ENCODE assay signal across 1 cellular context in the genomic region with DNA sequence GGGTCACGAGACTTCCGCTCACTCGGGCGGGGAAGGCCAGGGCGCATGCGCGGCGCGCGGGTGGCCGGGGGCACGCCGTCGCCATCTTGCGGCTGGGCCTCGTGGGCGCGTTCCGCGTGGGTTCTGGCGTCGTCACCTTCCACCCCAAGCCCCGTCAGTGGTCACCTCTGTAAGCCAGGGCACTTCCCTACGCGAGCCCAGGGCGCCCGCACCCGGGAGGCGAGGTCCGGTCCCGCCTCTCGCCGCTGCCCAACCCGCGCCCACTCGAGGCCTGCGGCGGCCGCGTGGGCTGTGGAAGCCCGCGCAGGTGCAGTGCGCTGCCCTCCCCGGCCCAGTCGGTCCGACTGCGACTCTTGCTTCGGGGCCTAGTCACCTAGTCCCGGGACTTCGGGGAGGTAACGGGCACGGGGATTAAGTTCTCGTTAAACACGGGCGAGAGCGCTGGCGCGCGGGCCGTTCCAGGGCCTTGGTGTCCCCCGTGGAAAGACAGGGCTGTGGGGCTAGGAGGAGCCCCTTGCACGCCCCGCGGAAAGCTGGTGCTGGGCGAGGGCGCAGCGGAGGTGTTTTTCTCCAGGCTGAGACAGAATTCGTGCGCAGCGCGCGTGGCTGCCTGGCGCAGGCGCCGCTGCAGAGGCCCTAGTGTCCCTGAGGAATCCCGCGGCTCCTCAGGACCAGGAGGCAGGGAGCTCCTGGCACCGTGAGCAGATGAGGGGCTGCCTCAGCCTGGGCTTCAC.
TF ChIP-seq lines count a peak whose summit lies in the region.

No MANE protein-coding gene starts in this region.

TF ChIP-seq in HepG2, 621 proteins besides CTCF, POLR2A, EP300 and RAD21 (continued from another document and continues in another):
- peak; percentile 75; the same call in 1 of the 2 replicates for TF ChIP-seq SP5 (CRISPR knock-in tag; IDR thresholded peaks at IDR 0.05; ENCODE audit: borderline replicate concordance, low read depth)
- no peak; the same call in 1 of the 2 replicates for TF ChIP-seq WIZ (CRISPR knock-in tag; IDR thresholded peaks at IDR 0.05)
- TF ChIP-seq, protein P1, sequence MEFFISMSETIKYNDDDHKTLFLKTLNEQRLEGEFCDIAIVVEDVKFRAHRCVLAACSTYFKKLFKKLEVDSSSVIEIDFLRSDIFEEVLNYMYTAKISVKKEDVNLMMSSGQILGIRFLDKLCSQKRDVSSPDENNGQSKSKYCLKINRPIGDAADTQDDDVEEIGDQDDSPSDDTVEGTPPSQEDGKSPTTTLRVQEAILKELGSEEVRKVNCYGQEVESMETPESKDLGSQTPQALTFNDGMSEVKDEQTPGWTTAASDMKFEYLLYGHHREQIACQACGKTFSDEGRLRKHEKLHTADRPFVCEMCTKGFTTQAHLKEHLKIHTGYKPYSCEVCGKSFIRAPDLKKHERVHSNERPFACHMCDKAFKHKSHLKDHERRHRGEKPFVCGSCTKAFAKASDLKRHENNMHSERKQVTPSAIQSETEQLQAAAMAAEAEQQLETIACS (CRISPR knock-in tag; IDR thresholded peaks at IDR 0.05), result peak; percentile 65; the same call in 1 of the 2 replicates
- TF ChIP-seq ZSCAN30 (CRISPR knock-in tag; IDR thresholded peaks at IDR 0.05), result no peak
- no peak for TF ChIP-seq RAD51 (IDR thresholded peaks at IDR 0.05; ENCODE audit: borderline replicate concordance)
- peak; percentile 30 for TF ChIP-seq SRSF4 (IDR thresholded peaks at IDR 0.05; ENCODE audit: low read depth, low read length, poor library complexity, severe bottlenecking)
- TF ChIP-seq TEAD3 (CRISPR knock-in tag; optimal IDR thresholded peaks at IDR 0.05; ENCODE audit: borderline replicate concordance), result peak; percentile 68
- no peak for TF ChIP-seq ZBTB3 (CRISPR knock-in tag; IDR thresholded peaks at IDR 0.05; ENCODE audit: borderline replicate concordance, low read depth)
- TF ChIP-seq EEA1 (CRISPR knock-in tag; IDR thresholded peaks at IDR 0.05; ENCODE audit: borderline replicate concordance), result peak; percentile 78; the same call in 1 of the 2 replicates
- TF ChIP-seq, protein P2, sequence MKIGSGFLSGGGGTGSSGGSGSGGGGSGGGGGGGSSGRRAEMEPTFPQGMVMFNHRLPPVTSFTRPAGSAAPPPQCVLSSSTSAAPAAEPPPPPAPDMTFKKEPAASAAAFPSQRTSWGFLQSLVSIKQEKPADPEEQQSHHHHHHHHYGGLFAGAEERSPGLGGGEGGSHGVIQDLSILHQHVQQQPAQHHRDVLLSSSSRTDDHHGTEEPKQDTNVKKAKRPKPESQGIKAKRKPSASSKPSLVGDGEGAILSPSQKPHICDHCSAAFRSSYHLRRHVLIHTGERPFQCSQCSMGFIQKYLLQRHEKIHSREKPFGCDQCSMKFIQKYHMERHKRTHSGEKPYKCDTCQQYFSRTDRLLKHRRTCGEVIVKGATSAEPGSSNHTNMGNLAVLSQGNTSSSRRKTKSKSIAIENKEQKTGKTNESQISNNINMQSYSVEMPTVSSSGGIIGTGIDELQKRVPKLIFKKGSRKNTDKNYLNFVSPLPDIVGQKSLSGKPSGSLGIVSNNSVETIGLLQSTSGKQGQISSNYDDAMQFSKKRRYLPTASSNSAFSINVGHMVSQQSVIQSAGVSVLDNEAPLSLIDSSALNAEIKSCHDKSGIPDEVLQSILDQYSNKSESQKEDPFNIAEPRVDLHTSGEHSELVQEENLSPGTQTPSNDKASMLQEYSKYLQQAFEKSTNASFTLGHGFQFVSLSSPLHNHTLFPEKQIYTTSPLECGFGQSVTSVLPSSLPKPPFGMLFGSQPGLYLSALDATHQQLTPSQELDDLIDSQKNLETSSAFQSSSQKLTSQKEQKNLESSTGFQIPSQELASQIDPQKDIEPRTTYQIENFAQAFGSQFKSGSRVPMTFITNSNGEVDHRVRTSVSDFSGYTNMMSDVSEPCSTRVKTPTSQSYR (CRISPR knock-in tag; IDR thresholded peaks at IDR 0.05; ENCODE audit: borderline replicate concordance), result peak; percentile 64
- TF ChIP-seq, protein P3, sequence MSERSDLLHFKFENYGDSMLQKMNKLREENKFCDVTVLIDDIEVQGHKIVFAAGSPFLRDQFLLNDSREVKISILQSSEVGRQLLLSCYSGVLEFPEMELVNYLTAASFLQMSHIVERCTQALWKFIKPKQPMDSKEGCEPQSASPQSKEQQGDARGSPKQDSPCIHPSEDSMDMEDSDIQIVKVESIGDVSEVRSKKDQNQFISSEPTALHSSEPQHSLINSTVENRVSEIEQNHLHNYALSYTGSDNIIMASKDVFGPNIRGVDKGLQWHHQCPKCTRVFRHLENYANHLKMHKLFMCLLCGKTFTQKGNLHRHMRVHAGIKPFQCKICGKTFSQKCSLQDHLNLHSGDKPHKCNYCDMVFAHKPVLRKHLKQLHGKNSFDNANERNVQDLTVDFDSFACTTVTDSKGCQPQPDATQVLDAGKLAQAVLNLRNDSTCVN (CRISPR knock-in tag; IDR thresholded peaks at IDR 0.05; ENCODE audit: borderline replicate concordance), result peak; percentile 65; the same call in 1 of the 2 replicates
- TF ChIP-seq, protein P4, sequence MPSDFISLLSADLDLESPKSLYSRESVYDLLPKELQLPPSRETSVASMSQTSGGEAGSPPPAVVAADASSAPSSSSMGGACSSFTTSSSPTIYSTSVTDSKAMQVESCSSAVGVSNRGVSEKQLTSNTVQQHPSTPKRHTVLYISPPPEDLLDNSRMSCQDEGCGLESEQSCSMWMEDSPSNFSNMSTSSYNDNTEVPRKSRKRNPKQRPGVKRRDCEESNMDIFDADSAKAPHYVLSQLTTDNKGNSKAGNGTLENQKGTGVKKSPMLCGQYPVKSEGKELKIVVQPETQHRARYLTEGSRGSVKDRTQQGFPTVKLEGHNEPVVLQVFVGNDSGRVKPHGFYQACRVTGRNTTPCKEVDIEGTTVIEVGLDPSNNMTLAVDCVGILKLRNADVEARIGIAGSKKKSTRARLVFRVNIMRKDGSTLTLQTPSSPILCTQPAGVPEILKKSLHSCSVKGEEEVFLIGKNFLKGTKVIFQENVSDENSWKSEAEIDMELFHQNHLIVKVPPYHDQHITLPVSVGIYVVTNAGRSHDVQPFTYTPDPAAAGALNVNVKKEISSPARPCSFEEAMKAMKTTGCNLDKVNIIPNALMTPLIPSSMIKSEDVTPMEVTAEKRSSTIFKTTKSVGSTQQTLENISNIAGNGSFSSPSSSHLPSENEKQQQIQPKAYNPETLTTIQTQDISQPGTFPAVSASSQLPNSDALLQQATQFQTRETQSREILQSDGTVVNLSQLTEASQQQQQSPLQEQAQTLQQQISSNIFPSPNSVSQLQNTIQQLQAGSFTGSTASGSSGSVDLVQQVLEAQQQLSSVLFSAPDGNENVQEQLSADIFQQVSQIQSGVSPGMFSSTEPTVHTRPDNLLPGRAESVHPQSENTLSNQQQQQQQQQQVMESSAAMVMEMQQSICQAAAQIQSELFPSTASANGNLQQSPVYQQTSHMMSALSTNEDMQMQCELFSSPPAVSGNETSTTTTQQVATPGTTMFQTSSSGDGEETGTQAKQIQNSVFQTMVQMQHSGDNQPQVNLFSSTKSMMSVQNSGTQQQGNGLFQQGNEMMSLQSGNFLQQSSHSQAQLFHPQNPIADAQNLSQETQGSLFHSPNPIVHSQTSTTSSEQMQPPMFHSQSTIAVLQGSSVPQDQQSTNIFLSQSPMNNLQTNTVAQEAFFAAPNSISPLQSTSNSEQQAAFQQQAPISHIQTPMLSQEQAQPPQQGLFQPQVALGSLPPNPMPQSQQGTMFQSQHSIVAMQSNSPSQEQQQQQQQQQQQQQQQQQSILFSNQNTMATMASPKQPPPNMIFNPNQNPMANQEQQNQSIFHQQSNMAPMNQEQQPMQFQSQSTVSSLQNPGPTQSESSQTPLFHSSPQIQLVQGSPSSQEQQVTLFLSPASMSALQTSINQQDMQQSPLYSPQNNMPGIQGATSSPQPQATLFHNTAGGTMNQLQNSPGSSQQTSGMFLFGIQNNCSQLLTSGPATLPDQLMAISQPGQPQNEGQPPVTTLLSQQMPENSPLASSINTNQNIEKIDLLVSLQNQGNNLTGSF (CRISPR knock-in tag; IDR thresholded peaks at IDR 0.05), result peak; percentile 89
- no peak for TF ChIP-seq ZNF615 (CRISPR knock-in tag; IDR thresholded peaks at IDR 0.05; ENCODE audit: borderline replicate concordance)
- TF ChIP-seq FOXA3 (CRISPR knock-in tag; IDR thresholded peaks at IDR 0.05), result peak; percentile 72
- TF ChIP-seq CENPT (CRISPR knock-in tag; IDR thresholded peaks at IDR 0.05; ENCODE audit: low read depth), result peak; percentile 98
- TF ChIP-seq ADNP (CRISPR knock-in tag; IDR thresholded peaks at IDR 0.05), result no peak
- TF ChIP-seq, protein P5, sequence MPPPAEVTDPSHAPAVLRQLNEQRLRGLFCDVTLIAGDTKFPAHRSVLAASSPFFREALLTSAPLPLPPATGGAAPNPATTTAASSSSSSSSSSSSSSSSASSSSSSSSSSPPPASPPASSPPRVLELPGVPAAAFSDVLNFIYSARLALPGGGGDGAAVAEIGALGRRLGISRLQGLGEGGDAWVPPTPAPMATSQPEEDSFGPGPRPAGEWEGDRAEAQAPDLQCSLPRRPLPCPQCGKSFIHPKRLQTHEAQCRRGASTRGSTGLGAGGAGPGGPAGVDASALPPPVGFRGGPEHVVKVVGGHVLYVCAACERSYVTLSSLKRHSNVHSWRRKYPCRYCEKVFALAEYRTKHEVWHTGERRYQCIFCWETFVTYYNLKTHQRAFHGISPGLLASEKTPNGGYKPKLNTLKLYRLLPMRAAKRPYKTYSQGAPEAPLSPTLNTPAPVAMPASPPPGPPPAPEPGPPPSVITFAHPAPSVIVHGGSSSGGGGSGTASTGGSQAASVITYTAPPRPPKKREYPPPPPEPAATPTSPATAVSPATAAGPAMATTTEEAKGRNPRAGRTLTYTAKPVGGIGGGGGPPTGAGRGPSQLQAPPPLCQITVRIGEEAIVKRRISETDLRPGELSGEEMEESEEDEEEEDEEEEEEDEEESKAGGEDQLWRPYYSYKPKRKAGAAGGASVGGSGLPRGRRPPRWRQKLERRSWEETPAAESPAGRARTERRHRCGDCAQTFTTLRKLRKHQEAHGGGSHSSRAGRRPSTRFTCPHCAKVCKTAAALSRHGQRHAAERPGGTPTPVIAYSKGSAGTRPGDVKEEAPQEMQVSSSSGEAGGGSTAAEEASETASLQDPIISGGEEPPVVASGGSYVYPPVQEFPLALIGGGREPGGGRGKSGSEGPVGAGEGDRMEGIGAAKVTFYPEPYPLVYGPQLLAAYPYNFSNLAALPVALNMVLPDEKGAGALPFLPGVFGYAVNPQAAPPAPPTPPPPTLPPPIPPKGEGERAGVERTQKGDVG (CRISPR knock-in tag; IDR thresholded peaks at IDR 0.05; ENCODE audit: borderline replicate concordance), result no peak; the same call in 1 of the 2 replicates
- peak; percentile 100 for TF ChIP-seq AGO2 (optimal IDR thresholded peaks at IDR 0.05; ENCODE audit: low read depth, low read length)
- TF ChIP-seq NR3C1 (CRISPR knock-in tag; IDR thresholded peaks at IDR 0.05), result no peak
- no peak for TF ChIP-seq ATM (IDR thresholded peaks at IDR 0.05; ENCODE audit: borderline replicate concordance)
- TF ChIP-seq TCF7L2 (IDR thresholded peaks at IDR 0.05; ENCODE audit: low read depth, low read length), result no peak
- peak; percentile 98 for TF ChIP-seq NCOA1 (CRISPR knock-in tag; IDR thresholded peaks at IDR 0.05)
- peak; percentile 82 for TF ChIP-seq ZSCAN31 (CRISPR knock-in tag; IDR thresholded peaks at IDR 0.05; ENCODE audit: low read depth)
- no peak for TF ChIP-seq ZNF292 (CRISPR knock-in tag; IDR thresholded peaks at IDR 0.05; ENCODE audit: borderline replicate concordance, low read depth)
- no peak for TF ChIP-seq SOX6 (IDR thresholded peaks at IDR 0.05)
- peak; percentile 47; the same call in 1 of the 2 replicates for TF ChIP-seq SOX6 (CRISPR knock-in tag; IDR thresholded peaks at IDR 0.05)
- TF ChIP-seq SKI (IDR thresholded peaks at IDR 0.05; ENCODE audit: partially characterized antibody), result peak; percentile 65
- TF ChIP-seq AHR (CRISPR knock-in tag; IDR thresholded peaks at IDR 0.05), result no peak
- TF ChIP-seq ZMYM2 (CRISPR knock-in tag; IDR thresholded peaks at IDR 0.05), result peak; percentile 68; the same call in 1 of the 2 replicates
- no peak; the same call in 1 of the 2 replicates for TF ChIP-seq KLF12 (CRISPR knock-in tag; IDR thresholded peaks at IDR 0.05; ENCODE audit: borderline replicate concordance)
- TF ChIP-seq MED13 (CRISPR knock-in tag; IDR thresholded peaks at IDR 0.05), result no peak
- peak; percentile 59; the same call in 1 of the 2 replicates for TF ChIP-seq ZNF562 (CRISPR knock-in tag; IDR thresholded peaks at IDR 0.05; ENCODE audit: borderline replicate concordance)
- TF ChIP-seq ZFP1 (CRISPR knock-in tag; IDR thresholded peaks at IDR 0.05), result no peak
- peak; percentile 63 for TF ChIP-seq ZNF263 (CRISPR knock-in tag; IDR thresholded peaks at IDR 0.05)
- peak; percentile 92; the same call in 1 of the 2 replicates for TF ChIP-seq MYNN (CRISPR knock-in tag; IDR thresholded peaks at IDR 0.05; ENCODE audit: low read depth)
- TF ChIP-seq SIX4 (CRISPR knock-in tag; IDR thresholded peaks at IDR 0.05), result peak; percentile 75; the same call in 1 of the 2 replicates
- TF ChIP-seq, protein P6, sequence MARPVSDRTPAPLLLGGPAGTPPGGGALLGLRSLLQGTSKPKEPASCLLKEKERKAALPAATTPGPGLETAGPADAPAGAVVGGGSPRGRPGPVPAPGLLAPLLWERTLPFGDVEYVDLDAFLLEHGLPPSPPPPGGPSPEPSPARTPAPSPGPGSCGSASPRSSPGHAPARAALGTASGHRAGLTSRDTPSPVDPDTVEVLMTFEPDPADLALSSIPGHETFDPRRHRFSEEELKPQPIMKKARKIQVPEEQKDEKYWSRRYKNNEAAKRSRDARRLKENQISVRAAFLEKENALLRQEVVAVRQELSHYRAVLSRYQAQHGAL (CRISPR knock-in tag; IDR thresholded peaks at IDR 0.05; ENCODE audit: not compliant biosample characterization), result peak; percentile 28
- peak; percentile 84 for TF ChIP-seq ZNF510 (CRISPR knock-in tag; IDR thresholded peaks at IDR 0.05; ENCODE audit: low read depth)
- peak; percentile 99 for TF ChIP-seq BHLHE40 (IDR thresholded peaks at IDR 0.05; ENCODE audit: low read length)
- peak; percentile 100 for TF ChIP-seq MYC (CRISPR knock-in tag; IDR thresholded peaks at IDR 0.05; ENCODE audit: borderline replicate concordance)
- TF ChIP-seq HOXA9 (CRISPR knock-in tag; IDR thresholded peaks at IDR 0.05; ENCODE audit: borderline replicate concordance), result peak; percentile 98
- TF ChIP-seq SAFB2 (CRISPR knock-in tag; IDR thresholded peaks at IDR 0.05; ENCODE audit: borderline replicate concordance, low read depth), result peak; percentile 97
- TF ChIP-seq NCOA5 (CRISPR knock-in tag; IDR thresholded peaks at IDR 0.05), result no peak
- no peak for TF ChIP-seq ZNF496 (CRISPR knock-in tag; IDR thresholded peaks at IDR 0.05; ENCODE audit: insufficient replicate concordance)
- TF ChIP-seq ZNF207 (IDR thresholded peaks at IDR 0.05; ENCODE audit: borderline replicate concordance), result no peak
- no peak; the same call in 1 of the 2 replicates for TF ChIP-seq RFXAP (CRISPR knock-in tag; IDR thresholded peaks at IDR 0.05; ENCODE audit: borderline replicate concordance)
- TF ChIP-seq, protein P7, sequence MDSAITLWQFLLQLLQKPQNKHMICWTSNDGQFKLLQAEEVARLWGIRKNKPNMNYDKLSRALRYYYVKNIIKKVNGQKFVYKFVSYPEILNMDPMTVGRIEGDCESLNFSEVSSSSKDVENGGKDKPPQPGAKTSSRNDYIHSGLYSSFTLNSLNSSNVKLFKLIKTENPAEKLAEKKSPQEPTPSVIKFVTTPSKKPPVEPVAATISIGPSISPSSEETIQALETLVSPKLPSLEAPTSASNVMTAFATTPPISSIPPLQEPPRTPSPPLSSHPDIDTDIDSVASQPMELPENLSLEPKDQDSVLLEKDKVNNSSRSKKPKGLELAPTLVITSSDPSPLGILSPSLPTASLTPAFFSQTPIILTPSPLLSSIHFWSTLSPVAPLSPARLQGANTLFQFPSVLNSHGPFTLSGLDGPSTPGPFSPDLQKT (CRISPR knock-in tag; IDR thresholded peaks at IDR 0.05; ENCODE audit: borderline replicate concordance), result no peak
- TF ChIP-seq ZNF703 (CRISPR knock-in tag; IDR thresholded peaks at IDR 0.05; ENCODE audit: borderline replicate concordance), result peak; percentile 89
